In genomic region chr9:98516205-98516896, GRCh38 we compare ENCODE assay signal across 23 cellular contexts.
A peak's percentile ranks its signal among the peaks of the same experiment; 100 is the strongest.
DNase-seq lines count a peak whose midpoint lies in the region; ATAC-seq, FAIRE-seq and TF ChIP-seq lines count a peak whose summit lies in the region.
"Had no signal": no experiment of that assay in that cellular context is flagged by ENCODE, and none has a peak within 500 bp of the region (broad histone marks: within the 10 kb centered on the region; RNA-seq: fewer than 3 reads in every experiment).

No MANE protein-coding gene starts in this region.

- no peaks in the 10 kb centered on the region for H3K79me2 ChIP-seq in H9 (ENCODE audit: insufficient read depth, low read length)

- no peak overlapping the region for H2BK12ac ChIP-seq in H9 (ENCODE audit: insufficient read length, low read depth, low read length)

- H3K27ac ChIP-seq in H9 (ENCODE audit: insufficient read length, low read depth, low read length) = no peak overlapping the region
- no peak overlapping the region for H3K27ac ChIP-seq in esophagus muscularis mucosa (replicated peaks in 1 of 4)
- no peak overlapping the region for H3K27ac ChIP-seq in small intestine (ENCODE audit: low read depth in 1 of 2, low read length in 1 of 2)
- H3K27ac ChIP-seq: 22Rv1, BLaER1, C4-2B, GM23248 had no signal

- peak; percentile 24 for ATAC-seq in stimulated activated effector memory CD8-positive, alpha-beta T cell treated with anti-CD3 and anti-CD28 coated beads, Interleukin-12 subunit alpha, Interleukin-12 subunit beta, amount 100 ng/mL, for 72 hours
- no peak for ATAC-seq in HG03159 (IDR thresholded peaks at IDR 0.05; ENCODE audit: unreplicated experiment)
- ATAC-seq: CD8-positive, alpha-beta T cell; HCT116 had no signal

- TF ChIP-seq POLR2A in esophagus muscularis mucosa (IDR thresholded peaks at IDR 0.05; ENCODE audit: low read depth) = no peak

- no peaks in the 10 kb centered on the region for H3K9me3 Mint-ChIP-seq in activated CD4-positive, alpha-beta T cell treated with anti-CD3 and anti-CD28 coated beads, Interleukin-2, amount 10 ng/mL, durations not matched to agents 24 days and 14 days
- H3K9me3 Mint-ChIP-seq in H9 = peaks cover 0 to 2% of the 10 kb centered on the region in 2 experiments; a peak in 1 of 5 replicates
- H3K9me3 Mint-ChIP-seq in stimulated activated effector memory CD8-positive, alpha-beta T cell treated with anti-CD3 and anti-CD28 coated beads, Interleukin-12 subunit alpha, Interleukin-12 subunit beta, amount 100 ng/mL, for 72 hours = no peaks in the 10 kb centered on the region
- H3K9me3 Mint-ChIP-seq: CD8-positive, alpha-beta T cell had no signal

- H3K4me3 ChIP-seq in esophagus muscularis mucosa (no peak overlapping the region), small intestine (ENCODE audit: low read depth in 1 of 2, low read length in 2 of 2) (no peak overlapping the region)
- H3K4me3 ChIP-seq: BLaER1, GM23248 had no signal

- no peak overlapping the region for H3K23ac ChIP-seq in H9 (ENCODE audit: insufficient read length, low read depth, low read length)

- no peak overlapping the region for H2BK120ac ChIP-seq in H9 (ENCODE audit: low read depth, low read length, poor library complexity, severe bottlenecking)

- H3K4me3 Mint-ChIP-seq in activated CD4-positive, alpha-beta T cell treated with anti-CD3 and anti-CD28 coated beads, Interleukin-2, amount 10 ng/mL, durations not matched to agents 24 days and 14 days = no peak overlapping the region
- H3K4me3 Mint-ChIP-seq in H9 = no peak overlapping the region
- H3K4me3 Mint-ChIP-seq in stimulated activated effector memory CD8-positive, alpha-beta T cell treated with anti-CD3 and anti-CD28 coated beads, Interleukin-12 subunit alpha, Interleukin-12 subunit beta, amount 100 ng/mL, for 72 hours = no peak overlapping the region
- H3K4me3 Mint-ChIP-seq: B cell; CD4-positive, CD25-positive, alpha-beta regulatory T cell; CD8-positive, alpha-beta T cell had no signal

- H2AK5ac ChIP-seq in H9 (ENCODE audit: insufficient read length, low read length) = no peak overlapping the region

- H3K27me3 ChIP-seq in H9 (ENCODE audit: insufficient read depth, low read length) = no peaks in the 10 kb centered on the region
- H3K27me3 ChIP-seq in esophagus muscularis mucosa = no peaks in the 10 kb centered on the region
- peaks cover 0 to 6% of the 10 kb centered on the region in 2 donors for H3K27me3 ChIP-seq in small intestine (ENCODE audit: control insufficient read depth in 2 of 2, insufficient read depth in 2 of 2, low read length in 2 of 2)
- H3K27me3 ChIP-seq: BLaER1 had no signal

- H3K27ac Mint-ChIP-seq in activated CD4-positive, alpha-beta T cell treated with anti-CD3 and anti-CD28 coated beads, Interleukin-2, amount 10 ng/mL, durations not matched to agents 24 days and 14 days = no peak overlapping the region
- no peak overlapping the region for H3K27ac Mint-ChIP-seq in H9
- no peak overlapping the region for H3K27ac Mint-ChIP-seq in stimulated activated effector memory CD8-positive, alpha-beta T cell treated with anti-CD3 and anti-CD28 coated beads, Interleukin-12 subunit alpha, Interleukin-12 subunit beta, amount 100 ng/mL, for 72 hours
- H3K27ac Mint-ChIP-seq: B cell; CD4-positive, CD25-positive, alpha-beta regulatory T cell; CD8-positive, alpha-beta T cell had no signal

- no peak overlapping the region for H2BK15ac ChIP-seq in H9 (ENCODE audit: low read depth, low read length)

- H3K27me3 Mint-ChIP-seq in activated CD4-positive, alpha-beta T cell treated with anti-CD3 and anti-CD28 coated beads, Interleukin-2, amount 10 ng/mL, durations not matched to agents 24 days and 14 days = peaks cover 4% of the 10 kb centered on the region
- peaks cover 3% of the 10 kb centered on the region; the same call in 1 of the 2 replicates for H3K27me3 Mint-ChIP-seq in H9 (ENCODE audit: low read depth)

- no peak overlapping the region for H3K56ac ChIP-seq in H9 (ENCODE audit: insufficient read length, low read depth, low read length)

- no peaks in the 10 kb centered on the region for H3K79me1 ChIP-seq in H9 (ENCODE audit: insufficient read depth, low read depth, low read length, poor library complexity, severe bottlenecking)

- H3K9me3 ChIP-seq in H9 (ENCODE audit: control insufficient read depth, low read depth, low read length) = no peaks in the 10 kb centered on the region
- H3K9me3 ChIP-seq in esophagus muscularis mucosa = no peaks in the 10 kb centered on the region
- no peaks in the 10 kb centered on the region for H3K9me3 ChIP-seq in small intestine (ENCODE audit: control insufficient read depth, low read depth)
- H3K9me3 ChIP-seq: BLaER1, Caco-2 had no signal

- peak overlapping the region; percentile 78; the same call in 1 of the 2 replicates for H3K14ac ChIP-seq in H9 (ENCODE audit: insufficient read depth, low read length)

- H3K36me3 Mint-ChIP-seq in activated CD4-positive, alpha-beta T cell treated with anti-CD3 and anti-CD28 coated beads, Interleukin-2, amount 10 ng/mL, durations not matched to agents 24 days and 14 days (ENCODE audit: low read depth) = no peaks in the 10 kb centered on the region
- peaks cover 0 to 2% (median 0%) of the 10 kb centered on the region in 3 experiments; a peak in 1 of 7 replicates for H3K36me3 Mint-ChIP-seq in H9 (ENCODE audit: insufficient read depth in 1 of 3, low read depth in 3 of 3)
- H3K36me3 Mint-ChIP-seq in stimulated activated effector memory CD8-positive, alpha-beta T cell treated with anti-CD3 and anti-CD28 coated beads, Interleukin-12 subunit alpha, Interleukin-12 subunit beta, amount 100 ng/mL, for 72 hours = no peaks in the 10 kb centered on the region
- H3K36me3 Mint-ChIP-seq: CD4-positive, CD25-positive, alpha-beta regulatory T cell; CD8-positive, alpha-beta T cell had no signal

- no peak overlapping the region for H4K5ac ChIP-seq in H9 (ENCODE audit: insufficient read length, low read depth, low read length)

- no peak for TF ChIP-seq CTCF in H9 (conservative IDR thresholded peaks at IDR 0.05)
- TF ChIP-seq CTCF in esophagus muscularis mucosa (IDR thresholded peaks at IDR 0.05) = no peak

- no peak for FAIRE-seq in small intestine (lab: Jason Lieb, UNC)
- FAIRE-seq: A204.1, G401.6, GM12892, H1 had no signal

- H2BK5ac ChIP-seq in H9 (ENCODE audit: insufficient read length, low read length) = no peak overlapping the region

- H4K8ac ChIP-seq in H9 (replicated peaks; ENCODE audit: insufficient read length, low read depth, low read length) = no peak overlapping the region

- no peaks in the 10 kb centered on the region for H3K36me3 ChIP-seq in esophagus muscularis mucosa
- H3K36me3 ChIP-seq in small intestine (ENCODE audit: control insufficient read depth in 2 of 2, insufficient read depth in 2 of 2, low read length in 2 of 2) = no peaks in the 10 kb centered on the region
- H3K36me3 ChIP-seq: BLaER1 had no signal

- no peak overlapping the region for H2AFZ ChIP-seq in H9 (ENCODE audit: low read length)
- H2AFZ ChIP-seq: GM23248 had no signal

- H3K4me2 ChIP-seq in H9 (ENCODE audit: insufficient read depth, insufficient read length, low read length) = no peak overlapping the region
- H3K4me2 ChIP-seq: BLaER1 had no signal

- H3T11ph ChIP-seq in H9 (ENCODE audit: low read length) = no peak overlapping the region

- no peak overlapping the region for H3K9ac ChIP-seq in H9 (ENCODE audit: extremely low read depth, insufficient read length, low read length)
- H3K9ac ChIP-seq: BLaER1, GM23248 had no signal

- H3K4ac ChIP-seq in H9 (ENCODE audit: low read depth, low read length) = no peak overlapping the region

- peak; percentile 39 for DNase-seq in activated CD4-positive, alpha-beta T cell treated with anti-CD3 and anti-CD28 coated beads, Interleukin-2, amount 10 ng/mL, durations not matched to agents 24 days and 14 days
- no peak for DNase-seq in activated CD4-positive, alpha-beta T cell treated with anti-CD3 and anti-CD28 coated beads for 4 hours
- DNase-seq in H9 (no peak), esophagus muscularis mucosa (ENCODE audit: extremely low spot score) (peak; percentile 70), small intestine (no peak)
- DNase-seq in stimulated activated effector memory CD8-positive, alpha-beta T cell treated with anti-CD3 and anti-CD28 coated beads, Interleukin-12 subunit alpha, Interleukin-12 subunit beta, amount 100 ng/mL, for 72 hours (ENCODE audit: low spot score in 2 of 2) = no peak
- DNase-seq: Caco-2; CD4-positive, CD25-positive, alpha-beta regulatory T cell; CD8-positive, alpha-beta T cell; DMS153; DND-41; GM23248; H7 had no signal

- H4K91ac ChIP-seq in H9 (ENCODE audit: insufficient read length, low read depth, low read length) = no peak overlapping the region

- H3K4me1 ChIP-seq in H9 (ENCODE audit: insufficient read depth, low read length) (no peaks in the 10 kb centered on the region), esophagus muscularis mucosa (no peaks in the 10 kb centered on the region), small intestine (ENCODE audit: control insufficient read depth in 2 of 2, insufficient read depth in 1 of 2, low read depth in 1 of 2, low read length in 1 of 2) (no peaks in the 10 kb centered on the region)
- H3K4me1 ChIP-seq: Caco-2 had no signal

- H4K20me1 ChIP-seq in H9 (ENCODE audit: control insufficient read depth, insufficient read depth, insufficient read length) = no peaks in the 10 kb centered on the region
- H4K20me1 ChIP-seq: BLaER1 had no signal

- intact Hi-C loops in activated CD4-positive, alpha-beta T cell treated with anti-CD3 and anti-CD28 coated beads, Interleukin-2, amount 10 ng/mL, durations not matched to agents 24 days and 14 days (cut with micrococcal nuclease) = no loop called here
- intact Hi-C loops in esophagus muscularis mucosa (cut with DNase I) = no loop called here

- no peak for TF ChIP-seq EP300 in esophagus muscularis mucosa (IDR thresholded peaks at IDR 0.05)

- H3K4me1 Mint-ChIP-seq in activated CD4-positive, alpha-beta T cell treated with anti-CD3 and anti-CD28 coated beads, Interleukin-2, amount 10 ng/mL, durations not matched to agents 24 days and 14 days = no peaks in the 10 kb centered on the region
- H3K4me1 Mint-ChIP-seq in H9 = 0 out of 4 replicates have a peak, but pooled peaks cover 0 to 2% of the 10 kb centered on the region in 2 experiments
- no peaks in the 10 kb centered on the region for H3K4me1 Mint-ChIP-seq in stimulated activated effector memory CD8-positive, alpha-beta T cell treated with anti-CD3 and anti-CD28 coated beads, Interleukin-12 subunit alpha, Interleukin-12 subunit beta, amount 100 ng/mL, for 72 hours
- H3K4me1 Mint-ChIP-seq: B cell; CD4-positive, CD25-positive, alpha-beta regulatory T cell had no signal

- H3K18ac ChIP-seq in H9 (ENCODE audit: insufficient read length, low read depth, low read length) = no peak overlapping the region

- H2BK20ac ChIP-seq in H9 (ENCODE audit: low read depth, low read length, poor library complexity, severe bottlenecking) = no peak overlapping the region

- peaks cover 3% of the 10 kb centered on the region for H3K23me2 ChIP-seq in H9 (ENCODE audit: insufficient read length, low read depth, low read length, poor library complexity, severe bottlenecking)

- no CpG with 5 or more reads among the region's 7 CpGs for WGBS in H9 (ENCODE audit: extremely low coverage, insufficient read length, low lambda C conversion rate)
- 87% methylated on average over 7 of the region's 7 CpGs for WGBS in esophagus muscularis mucosa
- WGBS in small intestine, 3 donors = 84 to 87% (median 85%) methylated on average over 7 of the region's 7 CpGs

Comparison
In these comparisons a context has a peak if more than half of its experiments do, and no peak if none do; other contexts are left out.
1. DNase-seq: peak in activated CD4-positive, alpha-beta T cell treated with anti-CD3 and anti-CD28 coated beads, Interleukin-2, amount 10 ng/mL, durations not matched to agents 24 days and 14 days (single experiment) and esophagus muscularis mucosa (single experiment); none in activated CD4-positive, alpha-beta T cell treated with anti-CD3 and anti-CD28 coated beads for 4 hours (0 of 2), H9 (single experiment), stimulated activated effector memory CD8-positive, alpha-beta T cell treated with anti-CD3 and anti-CD28 coated beads, Interleukin-12 subunit alpha, Interleukin-12 subunit beta, amount 100 ng/mL, for 72 hours (0 of 2) and small intestine (single experiment).